Comparison of ENCODE assay signal across 8 cellular contexts in the genomic region with DNA sequence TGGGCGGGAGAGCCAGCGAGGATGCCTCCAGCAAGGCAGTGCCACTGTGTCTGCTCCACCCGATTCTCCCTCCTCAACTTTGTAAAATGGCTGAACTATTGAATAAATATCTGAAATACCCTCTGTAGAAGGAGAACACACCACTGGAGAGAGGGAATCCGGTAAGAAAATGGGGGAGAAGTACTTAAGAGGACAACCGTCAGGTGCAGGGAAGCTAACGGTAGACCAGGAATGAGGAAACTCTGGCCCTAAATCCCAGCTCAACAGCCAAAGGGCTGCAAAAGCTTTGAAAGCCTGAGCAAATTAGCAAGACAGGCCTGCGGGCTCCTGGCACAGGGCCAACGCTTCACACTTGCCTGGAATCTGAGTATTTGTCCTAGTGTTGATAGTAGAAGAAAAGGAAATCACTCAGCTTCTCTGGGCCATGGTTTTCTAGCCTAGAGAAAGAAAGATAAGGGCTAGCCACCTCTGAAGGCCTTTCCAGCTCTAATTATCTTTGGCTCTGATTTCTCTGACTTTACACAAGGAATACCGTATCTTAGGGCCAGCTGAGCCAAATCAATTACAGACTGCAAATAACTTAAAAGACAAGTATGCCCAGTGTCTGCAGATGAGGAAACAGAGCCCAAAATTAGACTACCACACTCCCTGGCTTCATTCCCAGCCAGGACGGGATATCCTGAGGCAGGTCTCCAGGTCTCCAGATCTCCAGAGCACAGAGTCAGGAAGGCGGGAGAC.
A peak's percentile ranks its signal among the peaks of the same experiment; 100 is the strongest.
DNase-seq lines count a peak whose midpoint lies in the region; ATAC-seq and TF ChIP-seq lines count a peak whose summit lies in the region.

No MANE protein-coding gene starts in this region.

- H3K4me1 ChIP-seq in vagina, result peaks cover 95% of the 10 kb centered on the region

- TF ChIP-seq CTCF in brain (conservative IDR thresholded peaks at IDR 0.05) (no peak), vagina (IDR thresholded peaks at IDR 0.05) (no peak)

- no peaks in the 10 kb centered on the region for H3K36me3 ChIP-seq in vagina

- no peaks in the 10 kb centered on the region for H3K27me3 ChIP-seq in vagina

- no peak overlapping the region for H3K4me3 ChIP-seq in vagina

- intact Hi-C loops in vagina (cut with DNase I), result no loop called here

- H3K4me1 Mint-ChIP-seq in brain, result peaks cover 76% of the 10 kb centered on the region

- DNase-seq in COR-L47 (lab: John Stamatoyannopoulos, UW) (peak; percentile 79), NCI-H2029 treated with DMSO at 0.1 percent for 48 hours (lab: John Stamatoyannopoulos, UW) (peak; percentile 54), left lobe of liver (ENCODE audit: low spot score) (peak; percentile 64), vagina (ENCODE audit: extremely low spot score in 2 of 2) (no peak), T1000 (lab: John Stamatoyannopoulos, UW) (no peak)
- DNase-seq in activated CD4-positive, CD25-positive, alpha-beta regulatory T cell treated with anti-CD3 and anti-CD28 coated beads, Interleukin-2, amount 50 U/mL, for 72 hours, result no peak

- ATAC-seq in left lobe of liver (peak; percentile 8), GM21723 (IDR thresholded peaks at IDR 0.05; ENCODE audit: unreplicated experiment) (no peak)

- peaks cover 0 to 4% (median 0%) of the 10 kb centered on the region in 5 experiments for H3K9me3 Mint-ChIP-seq in brain

- H3K4me3 Mint-ChIP-seq in brain, result peak overlapping the region in 2 of 5 experiments; percentile 17 to 43

- no peak for TF ChIP-seq POLR2A in vagina (IDR thresholded peaks at IDR 0.05)

- H3K36me3 Mint-ChIP-seq in brain, result peaks cover 46% of the 10 kb centered on the region

- no peaks in the 10 kb centered on the region for H3K9me3 ChIP-seq in vagina

- peak overlapping the region; percentile 80 for H3K27ac ChIP-seq in vagina

- peak overlapping the region in 4 of 5 experiments; percentile 22 to 82 (median 69) for H3K27ac Mint-ChIP-seq in brain

- no peaks in the 10 kb centered on the region for H3K27me3 Mint-ChIP-seq in brain

Comparison
In these comparisons a context has a peak if more than half of its experiments do, and no peak if none do; other contexts are left out.
1. DNase-seq: peak in COR-L47 (single experiment), NCI-H2029 treated with DMSO at 0.1 percent for 48 hours (single experiment) and left lobe of liver (single experiment); none in vagina (0 of 2), T1000 (single experiment) and activated CD4-positive, CD25-positive, alpha-beta regulatory T cell treated with anti-CD3 and anti-CD28 coated beads, Interleukin-2, amount 50 U/mL, for 72 hours (single experiment).